8 cellular contexts compared by ENCODE assay signal in the genomic region with DNA sequence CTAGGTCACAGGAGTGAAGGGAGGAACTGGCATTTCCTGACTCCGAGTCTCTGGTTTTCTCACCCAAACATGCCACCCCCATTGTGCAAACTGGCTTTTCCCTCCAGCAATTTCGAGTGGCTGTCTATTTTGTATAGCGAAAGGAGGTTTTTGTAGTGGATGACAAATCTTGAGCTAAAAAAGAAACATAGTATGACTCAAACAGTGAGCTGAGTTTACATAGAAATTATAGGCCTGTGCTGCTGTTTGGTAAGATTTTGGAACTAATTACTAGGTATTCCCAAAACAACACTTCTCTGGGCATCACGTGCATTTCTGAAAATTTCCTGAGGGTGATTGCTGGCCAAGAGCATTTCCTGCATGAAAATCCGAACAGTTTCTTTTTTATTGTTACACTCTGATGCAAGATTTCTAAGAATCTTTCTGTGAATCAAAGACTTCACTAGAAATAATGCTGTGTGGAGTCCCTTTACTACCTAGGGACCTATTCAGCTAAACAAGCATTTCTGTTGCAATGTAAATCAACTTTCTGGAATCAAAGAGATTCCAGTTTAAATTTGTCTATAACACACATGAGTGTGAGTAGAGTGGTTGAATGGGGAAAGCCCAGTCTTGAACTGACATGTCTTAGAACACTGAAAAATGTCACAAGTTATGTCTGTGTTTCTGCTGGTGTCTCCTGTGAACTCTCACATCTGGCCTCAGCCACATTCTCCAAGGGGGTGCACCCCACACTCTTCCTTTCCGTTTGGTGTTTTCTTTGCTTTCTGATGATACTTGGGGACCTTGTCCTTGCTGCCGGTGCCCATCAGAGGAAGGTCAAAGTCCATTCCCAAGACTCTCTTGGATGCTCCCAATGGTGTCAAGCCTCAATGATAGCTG. TPM values are rescaled to one million over a fixed set of nuclear protein-coding genes. Genes with fewer than 3 reads are reported as not detected.
A peak's percentile ranks its signal among the peaks of the same experiment; 100 is the strongest.
DNase-seq lines count a peak whose midpoint lies in the region; ATAC-seq, FAIRE-seq and TF ChIP-seq lines count a peak whose summit lies in the region.

No MANE protein-coding gene starts in this region.

- intact Hi-C loops in cardiac septum (cut with DNase I): no loop called here

- peaks cover 13% of the 10 kb centered on the region for H3K4me1 ChIP-seq in foreskin keratinocyte

- peak; percentile 76 for ATAC-seq in GM19351 (IDR thresholded peaks at IDR 0.05; ENCODE audit: unreplicated experiment)
- peak; percentile 42 for ATAC-seq in HG03469 (IDR thresholded peaks at IDR 0.05; ENCODE audit: unreplicated experiment)
- ATAC-seq in foreskin keratinocyte: peak; percentile 41

- peak; percentile 20 for DNase-seq in AG09309 (ENCODE audit: low read depth)
- DNase-seq in foreskin keratinocyte: peak; percentile 20 to 64
- DNase-seq in D721Med (ENCODE audit: insufficient read length, low spot score): no peak
- DNase-seq in G401 (ENCODE audit: low spot score): no peak
- DNase-seq in cardiac septum (ENCODE audit: low spot score): no peak
- DNase-seq in foreskin fibroblast: no peak

- no peak overlapping the region for H3K27ac ChIP-seq in foreskin keratinocyte

- FAIRE-seq in D721Med (lab: Jason Lieb, UNC): no peak

- in situ Hi-C loops in G401 (cut with HindIII; ENCODE audit: low sequenced_read_pairs): no loop called here

- H3K4me3 ChIP-seq in AG09309 (ENCODE audit: control insufficient read depth, low read depth, low read length) (no peak overlapping the region), foreskin fibroblast (ENCODE audit: low read depth in 1 of 2, low read length in 2 of 2) (no peak overlapping the region)

- H3K27me3 ChIP-seq in foreskin keratinocyte: no peaks in the 10 kb centered on the region

- no peak for TF ChIP-seq CTCF in AG09309 (IDR thresholded peaks at IDR 0.05; ENCODE audit: control insufficient read depth, insufficient read depth, low read depth, low read length, missing control alignments)
- no peak for TF ChIP-seq CTCF in foreskin keratinocyte (conservative IDR thresholded peaks at IDR 0.05)
- no peak for TF ChIP-seq CTCF in D721Med (IDR thresholded peaks at IDR 0.05; ENCODE audit: insufficient read depth, missing control alignments)
- TF ChIP-seq CTCF in foreskin fibroblast (IDR thresholded peaks at IDR 0.05; ENCODE audit: low read depth, low read length): no peak

RNA-seq across cellular contexts. Expression of gene DAPK1, which starts 33.3 kb away (rescaled TPM):
- 1.2 and 1.9 TPM in 2 replicates for total RNA-seq in foreskin keratinocyte
- polyA plus RNA-seq in foreskin keratinocyte: 0.65 and 0.67 TPM in 2 replicates
- not detected in 2 replicates for total RNA-seq in G401 (2014; rRNA removed; shearing (Covaris generic))
- total RNA-seq in cardiac septum: 2.9 TPM

Comparison
In these comparisons a context has a peak if more than half of its experiments do, and no peak if none do; other contexts are left out.
1. DNase-seq: peak in AG09309 (single experiment) and foreskin keratinocyte (2 of 2); none in D721Med (single experiment), G401 (single experiment), cardiac septum (single experiment) and foreskin fibroblast (0 of 2).
2. Peak in every context shown above with its lines, with median percentiles within 50 percentile points of each other: ATAC-seq.